In the genomic region with DNA sequence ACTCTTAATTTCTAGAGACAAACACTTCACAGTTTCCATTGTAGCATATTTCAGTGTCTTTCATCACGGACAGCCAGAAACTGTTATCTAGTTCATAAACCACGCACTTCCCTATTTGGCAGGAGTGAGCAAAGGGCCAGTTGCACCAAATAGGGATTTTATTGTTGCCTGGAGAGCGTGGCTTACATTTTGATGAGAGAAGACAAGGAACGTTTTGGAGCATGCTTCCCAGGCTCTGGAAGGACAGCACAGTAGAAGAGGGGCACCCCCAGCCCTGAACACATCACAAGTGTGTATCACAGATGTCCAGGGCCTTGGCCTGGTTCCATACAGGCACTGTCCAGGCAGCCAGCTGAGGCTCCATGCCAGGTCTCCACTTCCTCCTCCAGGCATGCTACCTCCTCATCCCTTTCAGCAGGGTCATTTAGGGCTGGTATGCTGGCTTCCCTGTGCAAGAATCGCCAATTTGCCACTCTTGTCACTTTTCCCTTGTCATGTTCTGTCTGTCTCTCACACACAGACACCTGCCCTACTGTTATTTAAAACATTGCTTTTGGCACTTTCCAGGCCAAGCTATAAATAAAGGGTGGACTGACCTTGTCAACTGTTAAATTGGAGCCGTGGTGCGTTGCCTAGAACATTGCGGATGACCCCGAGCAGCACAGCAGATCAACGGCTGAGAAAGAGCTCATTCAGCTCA, we compare ENCODE assay signal across 18 cellular contexts.
DNase-seq lines count a peak whose midpoint lies in the region; ATAC-seq, FAIRE-seq and TF ChIP-seq lines count a peak whose summit lies in the region.
"Had no signal": no experiment of that assay in that cellular context is flagged by ENCODE, and none has a peak within 500 bp of the region (broad histone marks: within the 10 kb centered on the region; RNA-seq: fewer than 3 reads in every experiment).

No MANE protein-coding gene starts in this region.

- no peak overlapping the region for H3K4me3 ChIP-seq in GM12878
- no peak overlapping the region for H3K4me3 ChIP-seq in gastroesophageal sphincter

- FAIRE-seq in GM12878 (lab: Jason Lieb, UNC), result no peak
- FAIRE-seq: GM12891, urothelium cell line had no signal

- no peak overlapping the region for H2AFZ ChIP-seq in GM12878 (ENCODE audit: control insufficient read depth, low read depth, low read length)

- no peaks in the 10 kb centered on the region for H3K36me3 ChIP-seq in GM12878 (ENCODE audit: control insufficient read depth in 2 of 2, insufficient read depth in 2 of 2, low read length in 1 of 2)
- H3K36me3 ChIP-seq in gastroesophageal sphincter, result no peaks in the 10 kb centered on the region
- H3K36me3 ChIP-seq: brain microvascular endothelial cell had no signal

- TF ChIP-seq POLR2A in GM12878 (IDR thresholded peaks at IDR 0.05; ENCODE audit: low read depth, low read length) (no peak), gastroesophageal sphincter (IDR thresholded peaks at IDR 0.05) (no peak)

- H3K9me3 ChIP-seq in GM12878 (replicated peaks; ENCODE audit: control insufficient read depth, insufficient read depth, low read length) (no peaks in the 10 kb centered on the region; the same call in 2 of the 3 replicates), gastroesophageal sphincter (peaks cover 0 to 10% (median 0%) of the 10 kb centered on the region in 3 donors)

- TF ChIP-seq RAD21 in GM12878 (IDR thresholded peaks at IDR 0.05; ENCODE audit: insufficient read depth, low read depth, low read length), result no peak

- 38% methylated on average over 10 of the region's 10 CpGs for WGBS in GM12878 (ENCODE audit: insufficient coverage, insufficient replicate concordance, low lambda C conversion rate, missing lambda C conversion rate)
- WGBS in gastroesophageal sphincter (ENCODE audit: low coverage in 1 of 2), 2 donors, result 28 to 30% methylated on average over 3 to 6 of the region's 10 CpGs

- H3K4me2 ChIP-seq in GM12878 (ENCODE audit: control insufficient read depth, insufficient read depth), result no peak overlapping the region

- TF ChIP-seq EP300 in GM12878 (IDR thresholded peaks at IDR 0.05; ENCODE audit: borderline replicate concordance in 1 of 2, control insufficient read depth in 1 of 2, low read depth in 2 of 2, low read length in 2 of 2), result no peak
- TF ChIP-seq EP300 in gastroesophageal sphincter (IDR thresholded peaks at IDR 0.05), result no peak

- SMC1A ChIA-PET in GM12878 (lab: Charles Lee; ENCODE audit: uncharacterized antibody, unreplicated experiment), result interaction anchor here (1.3 kb wide), 1 partner anchor 9 kb away, joined by 4 read pairs; no protein-coding TSS in a partner anchor

- peak; percentile 23 for DNase-seq in NCI-H748 (lab: John Stamatoyannopoulos, UW; ENCODE audit: unreplicated experiment)
- no peak for DNase-seq in NCI-H748 treated with DMSO at 0.1 percent for 48 hours (lab: John Stamatoyannopoulos, UW)
- DNase-seq in GM12878 (ENCODE audit: low read depth, low spot score), result no peak
- peak; percentile 40 for DNase-seq in left lobe of liver (ENCODE audit: low spot score)
- DNase-seq in ureter (ENCODE audit: low spot score), result peak; percentile 52
- DNase-seq in activated effector memory CD4-positive, alpha-beta T cell treated with Interleukin-2 at 50 U/mL for 16 hours, result no peak
- DNase-seq: activated CD4-positive, alpha-beta memory T cell treated with anti-CD3 and anti-CD28 coated beads, Interleukin-2, amount 10 ng/mL, durations not matched to agents 7 days and 5 days; brain microvascular endothelial cell; CD4-positive, alpha-beta memory T cell; effector CD8-positive, alpha-beta T cell; foreskin keratinocyte; HFFc6; islet precursor cell; NCI-H524 had no signal

- H3K27ac ChIP-seq in GM12878 (ENCODE audit: control insufficient read depth, insufficient read depth) (no peak overlapping the region), gastroesophageal sphincter (no peak overlapping the region)
- H3K27ac ChIP-seq: brain microvascular endothelial cell, foreskin keratinocyte had no signal

- H3K4me1 ChIP-seq in GM12878 (ENCODE audit: control insufficient read depth, insufficient read depth, low read length) (no peaks in the 10 kb centered on the region), gastroesophageal sphincter (peaks cover 0 to 26% (median 4%) of the 10 kb centered on the region in 3 donors)
- H3K4me1 ChIP-seq: foreskin keratinocyte had no signal

- RAD21 ChIA-PET in GM12878 (lab: Charles Lee; ENCODE audit: unreplicated experiment), result no interaction called here

- no peaks in the 10 kb centered on the region for H4K20me1 ChIP-seq in GM12878 (ENCODE audit: control insufficient read depth, insufficient read depth)

- H3K27me3 ChIP-seq in GM12878 (replicated peaks in 1 of 2; ENCODE audit: control insufficient read depth in 2 of 2, insufficient read depth in 2 of 2, low read length in 1 of 2) (no peaks in the 10 kb centered on the region; a peak in 2 of 4 replicates), gastroesophageal sphincter (no peaks in the 10 kb centered on the region)
- H3K27me3 ChIP-seq: brain microvascular endothelial cell, foreskin keratinocyte had no signal

- POLR2A ChIA-PET in GM12878 (lab: Charles Lee), result no interaction called here

- TF ChIP-seq CTCF in GM12878 (IDR thresholded peaks at IDR 0.05 in 2 of 3, conservative IDR thresholded peaks at IDR 0.05 in 1 of 3; ENCODE audit: control insufficient read depth in 2 of 3, extremely low read depth in 1 of 3, insufficient read depth in 1 of 3, low read depth in 3 of 3, low read length in 3 of 3), result no peak
- TF ChIP-seq CTCF in gastroesophageal sphincter (IDR thresholded peaks at IDR 0.05), result no peak

- in situ Hi-C loops in GM12878 (cut with MboI), result no loop called here

- no TSS peak for BruUV-seq in GM12878 (replicated peaks; lab: Mats Ljungman, UMichigan)

- intact Hi-C loops in GM12878 (cut with micrococcal nuclease; ENCODE audit: unreplicated experiment), result no loop called here

- H3K9ac ChIP-seq in GM12878 (ENCODE audit: control insufficient read depth, insufficient read depth, low read length), result no peak overlapping the region

- no peaks in the 10 kb centered on the region for H3K79me2 ChIP-seq in GM12878 (ENCODE audit: control insufficient read depth, insufficient read depth, low read length)

- CTCF ChIA-PET in GM12878 (lab: Yijun Ruan, JAX), result no interaction called here

- ATAC-seq in GM12878, result no peak
- no peak for ATAC-seq in left lobe of liver
- ATAC-seq in gastroesophageal sphincter, result no peak
- ATAC-seq in GM19452 (IDR thresholded peaks at IDR 0.05; ENCODE audit: unreplicated experiment), result no peak
- ATAC-seq: foreskin keratinocyte had no signal

TF ChIP-seq in GM12878, 131 proteins besides CTCF, POLR2A, EP300 and RAD21:
- TF ChIP-seq MYB (IDR thresholded peaks at IDR 0.05; ENCODE audit: borderline replicate concordance, low read depth, low read length), result no peak
- no peak for TF ChIP-seq IKZF1 (conservative IDR thresholded peaks at IDR 0.05)
- 0 out of 2 replicates have a peak, but pooled peaks have one; percentile 20 for TF ChIP-seq SPI1 (IDR thresholded peaks at IDR 0.05; ENCODE audit: borderline replicate concordance, insufficient read depth, low read depth, low read length)

Comparison
In these comparisons a context has a peak if more than half of its experiments do, and no peak if none do; other contexts are left out.
1. DNase-seq: peak in NCI-H748 (single experiment), left lobe of liver (single experiment) and ureter (single experiment); none in NCI-H748 treated with DMSO at 0.1 percent for 48 hours (single experiment), GM12878 (single experiment) and activated effector memory CD4-positive, alpha-beta T cell treated with Interleukin-2 at 50 U/mL for 16 hours (single experiment).